Comparison of ENCODE assay signal across 15 cellular contexts in genomic region chr10:56231436-56231835, GRCh38.
"Had no signal": no experiment of that assay in that cellular context is flagged by ENCODE, and none has a peak within 500 bp of the region (broad histone marks: within the 10 kb centered on the region; RNA-seq: fewer than 3 reads in every experiment).

No MANE protein-coding gene starts in this region.

- H3K4me1 Mint-ChIP-seq: activated naive CD8-positive, alpha-beta T cell treated with anti-CD3 and anti-CD28 coated beads, Interleukin-2, amount 10 ng/mL, durations not matched to agents 7 days and 5 days; neural crest cell had no signal

- H3K4me3 Mint-ChIP-seq: activated CD8-positive, alpha-beta T cell treated with anti-CD3 and anti-CD28 coated beads for 36 hours; activated naive CD8-positive, alpha-beta T cell treated with anti-CD3 and anti-CD28 coated beads, Interleukin-2, amount 10 ng/mL, durations not matched to agents 7 days and 5 days; activated T-cell treated with anti-CD3 and anti-CD28 coated beads, Interleukin-2, amount 50 U/mL, for 72 hours; neural crest cell; stimulated activated naive CD8-positive, alpha-beta T cell treated with anti-CD3 and anti-CD28 coated beads, Interleukin-15, Interleukin-2, amounts not matched to agents 100 ng/mL and 50 ng/mL, for 24 hours; T-helper 2 cell treated with Interferon-gamma antibody and Interleukin-4, amounts not matched to agents 5 μg/mL and 100 μg/mL, for 36 hours had no signal

- H3K4me1 ChIP-seq: esophagus muscularis mucosa, left ventricle myocardium inferior, testis had no signal

- H3K27ac ChIP-seq: dorsolateral prefrontal cortex, esophagus muscularis mucosa, left ventricle myocardium inferior, ovary, testis had no signal

- H3K36me3 ChIP-seq: esophagus muscularis mucosa, left ventricle myocardium inferior, ovary had no signal

- H3K27ac Mint-ChIP-seq: activated CD8-positive, alpha-beta T cell treated with anti-CD3 and anti-CD28 coated beads for 36 hours; activated naive CD8-positive, alpha-beta T cell treated with anti-CD3 and anti-CD28 coated beads, Interleukin-2, amount 10 ng/mL, durations not matched to agents 7 days and 5 days; activated T-cell treated with anti-CD3 and anti-CD28 coated beads, Interleukin-2, amount 50 U/mL, for 72 hours; stimulated activated naive CD8-positive, alpha-beta T cell treated with anti-CD3 and anti-CD28 coated beads, Interleukin-15, Interleukin-2, amounts not matched to agents 100 ng/mL and 50 ng/mL, for 24 hours; T-helper 2 cell treated with Interferon-gamma antibody and Interleukin-4, amounts not matched to agents 5 μg/mL and 100 μg/mL, for 36 hours had no signal

- H3K27me3 Mint-ChIP-seq: activated CD8-positive, alpha-beta T cell treated with anti-CD3 and anti-CD28 coated beads for 36 hours; activated naive CD8-positive, alpha-beta T cell treated with anti-CD3 and anti-CD28 coated beads, Interleukin-2, amount 10 ng/mL, durations not matched to agents 7 days and 5 days; stimulated activated naive CD8-positive, alpha-beta T cell treated with anti-CD3 and anti-CD28 coated beads, Interleukin-15, Interleukin-2, amounts not matched to agents 100 ng/mL and 50 ng/mL, for 24 hours had no signal

- DNase-seq: activated CD8-positive, alpha-beta memory T cell treated with anti-CD3 and anti-CD28 coated beads, Interleukin-2, amount 50 U/mL, for 4 hours; activated CD8-positive, alpha-beta T cell treated with anti-CD3 and anti-CD28 coated beads for 36 hours; activated naive CD8-positive, alpha-beta T cell treated with anti-CD3 and anti-CD28 coated beads, Interleukin-2, amount 10 ng/mL, durations not matched to agents 7 days and 5 days; activated T-cell treated with anti-CD3 and anti-CD28 coated beads, Interleukin-2, amount 50 U/mL, for 72 hours; anterior cingulate cortex; dorsolateral prefrontal cortex; foreskin fibroblast; left ventricle myocardium inferior; ovary; stimulated activated CD4-positive, alpha-beta T cell treated with anti-CD3 and anti-CD28 coated beads, Interleukin-2, amount 100 ng/mL, for 48 hours; testis had no signal

- H3K4me3 ChIP-seq: dorsolateral prefrontal cortex, esophagus muscularis mucosa, left ventricle myocardium inferior, ovary, testis had no signal

- H3K9me3 ChIP-seq: esophagus muscularis mucosa, left ventricle myocardium inferior, ovary, testis had no signal

- H3K9me3 Mint-ChIP-seq: activated naive CD8-positive, alpha-beta T cell treated with anti-CD3 and anti-CD28 coated beads, Interleukin-2, amount 10 ng/mL, durations not matched to agents 7 days and 5 days; neural crest cell; stimulated activated naive CD8-positive, alpha-beta T cell treated with anti-CD3 and anti-CD28 coated beads, Interleukin-15, Interleukin-2, amounts not matched to agents 100 ng/mL and 50 ng/mL, for 24 hours had no signal

- ATAC-seq: activated CD8-positive, alpha-beta T cell treated with anti-CD3 and anti-CD28 coated beads for 36 hours; activated T-cell treated with anti-CD3 and anti-CD28 coated beads, Interleukin-2, amount 50 U/mL, for 72 hours had no signal

- H3K27me3 ChIP-seq: esophagus muscularis mucosa, ovary, testis had no signal

- H3K36me3 Mint-ChIP-seq: activated naive CD8-positive, alpha-beta T cell treated with anti-CD3 and anti-CD28 coated beads, Interleukin-2, amount 10 ng/mL, durations not matched to agents 7 days and 5 days had no signal
